ENCODE assay signal across 8 cellular contexts in genomic region chr20:42530855-42531674, GRCh38.
DNase-seq lines count a peak whose midpoint lies in the region; ATAC-seq, FAIRE-seq and TF ChIP-seq lines count a peak whose summit lies in the region.

No MANE protein-coding gene starts in this region.

- ATAC-seq in GM21526 (IDR thresholded peaks at IDR 0.05; ENCODE audit: low FRiP score, unreplicated experiment), result no peak

- DNase-seq in DMS79 treated with DMSO at 0.1 percent for 48 hours (lab: John Stamatoyannopoulos, UW) (peak; percentile 13), SK-N-MC (ENCODE audit: low read depth, low spot score) (peak; percentile 18), kidney (no peak), NCI-H1436 treated with DMSO at 0.1 percent for 48 hours (lab: John Stamatoyannopoulos, UW) (no peak)
- peak; percentile 81 for DNase-seq in Jurkat, Clone E6-1 (ENCODE audit: low read depth, low spot score)
- DNase-seq in central memory CD4-positive, alpha-beta T cell, result no peak
- no peak for DNase-seq in activated CD4-positive, alpha-beta memory T cell treated with anti-CD3 and anti-CD28 coated beads for 36 hours

- H3K27me3 Mint-ChIP-seq in activated CD4-positive, alpha-beta memory T cell treated with anti-CD3 and anti-CD28 coated beads for 36 hours, result no peaks in the 10 kb centered on the region

- H3K9me3 ChIP-seq in SK-N-MC (ENCODE audit: low read depth, low read length), result no peaks in the 10 kb centered on the region
- H3K9me3 ChIP-seq in kidney (ENCODE audit: control insufficient read depth in 1 of 2, low read length in 2 of 2), result no peaks in the 10 kb centered on the region

- no peak overlapping the region for H3K4me3 Mint-ChIP-seq in activated CD4-positive, alpha-beta memory T cell treated with anti-CD3 and anti-CD28 coated beads for 36 hours

- no peaks in the 10 kb centered on the region for H3K4me1 Mint-ChIP-seq in activated CD4-positive, alpha-beta memory T cell treated with anti-CD3 and anti-CD28 coated beads for 36 hours (ENCODE audit: low read depth)

- no peaks in the 10 kb centered on the region for H3K4me1 ChIP-seq in kidney (ENCODE audit: control insufficient read depth in 1 of 2, insufficient read depth in 1 of 2, low read depth in 1 of 2, low read length in 2 of 2)

- CTCF ChIA-PET in activated CD4-positive, alpha-beta memory T cell treated with anti-CD3 and anti-CD28 coated beads for 36 hours (lab: Charles Lee), result no interaction called here

- H3K9ac ChIP-seq in SK-N-MC (ENCODE audit: insufficient read length), result no peak overlapping the region
- no peak overlapping the region for H3K9ac ChIP-seq in kidney (ENCODE audit: low read length in 2 of 2)

- intact Hi-C loops in kidney (cut with DNase I), result no loop called here
- intact Hi-C loops in activated CD4-positive, alpha-beta memory T cell treated with anti-CD3 and anti-CD28 coated beads for 36 hours (cut with micrococcal nuclease), result no loop called here

- H3K9me3 Mint-ChIP-seq in activated CD4-positive, alpha-beta memory T cell treated with anti-CD3 and anti-CD28 coated beads for 36 hours, result peaks cover 2% of the 10 kb centered on the region

- no peaks in the 10 kb centered on the region for H3K36me3 ChIP-seq in SK-N-MC (ENCODE audit: insufficient read depth, low read length)
- H3K36me3 ChIP-seq in kidney (ENCODE audit: control insufficient read depth in 1 of 2, insufficient read depth in 2 of 2, low read length in 2 of 2), result no peaks in the 10 kb centered on the region

- H3K36me3 Mint-ChIP-seq in activated CD4-positive, alpha-beta memory T cell treated with anti-CD3 and anti-CD28 coated beads for 36 hours, result no peaks in the 10 kb centered on the region

- no peak overlapping the region for H3K27ac Mint-ChIP-seq in activated CD4-positive, alpha-beta memory T cell treated with anti-CD3 and anti-CD28 coated beads for 36 hours

- peak; percentile 52 for TF ChIP-seq CTCF in kidney (IDR thresholded peaks at IDR 0.05; ENCODE audit: borderline replicate concordance, extremely low read depth, insufficient read depth)

- H3K4me3 ChIP-seq in Jurkat, Clone E6-1 (ENCODE audit: low read length), result no peak overlapping the region
- H3K4me3 ChIP-seq in SK-N-MC (no peak overlapping the region), kidney (ENCODE audit: low read length in 2 of 2) (no peak overlapping the region)

- no peak overlapping the region for H3K27ac ChIP-seq in SK-N-MC
- H3K27ac ChIP-seq in kidney (ENCODE audit: low read depth in 2 of 2, low read length in 2 of 2), result no peak overlapping the region

- POLR2A ChIA-PET in activated CD4-positive, alpha-beta memory T cell treated with anti-CD3 and anti-CD28 coated beads for 36 hours (lab: Charles Lee), result no interaction called here

- no peak for FAIRE-seq in kidney (lab: Jason Lieb, UNC)

Comparison
In these comparisons a context has a peak if more than half of its experiments do, and no peak if none do; other contexts are left out.
1. DNase-seq: peak in DMS79 treated with DMSO at 0.1 percent for 48 hours (single experiment), Jurkat, Clone E6-1 (single experiment) and SK-N-MC (single experiment); none in kidney (single experiment), central memory CD4-positive, alpha-beta T cell (single experiment), NCI-H1436 treated with DMSO at 0.1 percent for 48 hours (single experiment) and activated CD4-positive, alpha-beta memory T cell treated with anti-CD3 and anti-CD28 coated beads for 36 hours (single experiment).